In the genomic region with DNA sequence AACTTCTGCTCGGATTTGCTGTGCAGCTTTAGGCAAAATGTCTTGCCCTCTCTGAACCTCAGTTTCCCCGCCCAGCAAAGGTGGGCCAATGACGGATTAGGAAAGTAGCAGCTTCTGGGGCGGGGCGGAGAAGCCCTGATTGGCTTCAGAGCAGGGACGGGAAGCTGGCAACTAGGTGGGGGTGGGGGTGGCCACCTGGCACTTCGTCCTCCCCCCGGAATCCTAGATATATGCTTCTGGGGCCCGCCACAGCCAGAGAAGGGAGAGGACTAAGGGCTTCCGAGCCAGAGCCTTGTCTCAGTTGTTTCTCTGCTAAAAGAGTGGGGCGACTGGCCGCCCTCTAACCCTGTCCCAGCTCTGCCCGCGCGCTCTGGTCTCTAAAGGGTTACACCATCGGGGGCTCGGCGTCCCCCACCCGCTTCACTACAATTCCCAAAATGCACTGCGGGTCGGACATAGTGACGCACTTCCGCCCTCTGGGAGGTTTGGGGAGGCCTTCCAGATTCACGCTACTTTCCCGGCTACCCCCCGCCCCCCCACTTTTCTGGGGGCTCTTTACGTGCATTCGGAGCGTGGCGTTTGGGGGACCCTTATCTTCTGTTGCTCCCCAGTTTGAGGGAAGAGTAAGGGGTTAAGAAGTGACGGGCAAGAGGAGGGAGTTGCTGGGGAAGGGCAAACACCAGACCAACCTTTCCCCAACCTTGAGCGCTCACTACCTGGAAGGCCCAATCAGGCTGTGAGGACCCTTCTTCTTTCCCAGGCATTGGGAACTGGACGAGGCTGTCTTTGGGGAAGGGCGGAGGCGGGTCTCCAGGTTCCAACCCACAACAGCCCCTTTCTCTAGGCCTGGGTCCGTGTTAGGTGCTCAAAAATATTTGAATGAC, we compare ENCODE assay signal across 8 cellular contexts. TPM values are rescaled to one million over a fixed set of nuclear protein-coding genes. Genes with fewer than 3 reads are reported as not detected.
DNase-seq lines count a peak whose midpoint lies in the region; ATAC-seq and TF ChIP-seq lines count a peak whose summit lies in the region.

No MANE protein-coding gene starts in this region.

- H3K9ac ChIP-seq in SK-N-SH, result peak overlapping the region; percentile 77

- POLR2A ChIA-PET in SK-N-SH (lab: Yijun Ruan, JAX), result interaction anchor here (0.6 to 1.6 kb wide), 4 partner anchors 16 to 123 kb away, joined by 3 to 19 read pairs (median 5); partner anchors contain the start of genes MYPOP and SYMPK

- H3K27ac ChIP-seq in SK-N-SH (ENCODE audit: low read depth in 2 of 2, low read length in 1 of 2), result peak overlapping the region; percentile 78 to 92
- peak overlapping the region; percentile 87 for H3K27ac ChIP-seq in temporal lobe (ENCODE audit: low read depth, low read length)

- H3K4me3 Mint-ChIP-seq in HFFc6, result peak overlapping the region; percentile 97

- H3K27ac Mint-ChIP-seq in HFFc6, result peak overlapping the region; percentile 98
- H3K27ac Mint-ChIP-seq in activated naive CD4-positive, alpha-beta T cell treated with anti-CD3 and anti-CD28 coated beads, Interleukin-2, amount 50 U/mL, for 72 hours, result peak overlapping the region; percentile 86 to 95

- peaks cover 19% of the 10 kb centered on the region for H3F3A ChIP-seq in SK-N-SH (replicated peaks; ENCODE audit: insufficient read depth)

- peaks cover 29% of the 10 kb centered on the region for H3K79me2 ChIP-seq in SK-N-SH (ENCODE audit: insufficient read depth)

- H3K4me3 ChIP-seq in SK-N-SH (ENCODE audit: low read depth in 2 of 2, low read length in 1 of 2), result peak overlapping the region; percentile 72 to 81

- H3K36me3 Mint-ChIP-seq in HFFc6 (ENCODE audit: low read depth), result 0 out of 2 replicates have a peak, but pooled peaks cover 5% of the 10 kb centered on the region
- no peaks in the 10 kb centered on the region for H3K36me3 Mint-ChIP-seq in activated naive CD4-positive, alpha-beta T cell treated with anti-CD3 and anti-CD28 coated beads, Interleukin-2, amount 50 U/mL, for 72 hours

- H3K9me2 ChIP-seq in SK-N-SH, result no peaks in the 10 kb centered on the region

- H3K4me1 ChIP-seq in SK-N-SH (ENCODE audit: control insufficient read depth in 1 of 2, insufficient read depth in 2 of 2, low read depth in 1 of 2, low read length in 1 of 2), result peaks cover 3 to 39% of the 10 kb centered on the region in 2 experiments; a peak in 2 of 4 replicates

- no peak for TF ChIP-seq RAD21 in SK-N-SH (IDR thresholded peaks at IDR 0.05; ENCODE audit: low read length)

- WGBS in SK-N-SH (ENCODE audit: low lambda C conversion rate), result 2% methylated on average over 23 of the region's 36 CpGs

- H3K4me2 ChIP-seq in SK-N-SH, result peak overlapping the region; percentile 84

- no peaks in the 10 kb centered on the region; the same call in 1 of the 2 replicates for H3K27me3 Mint-ChIP-seq in HFFc6 (ENCODE audit: insufficient read depth)

- no peaks in the 10 kb centered on the region for H3K9me3 Mint-ChIP-seq in HFFc6
- H3K9me3 Mint-ChIP-seq in activated naive CD4-positive, alpha-beta T cell treated with anti-CD3 and anti-CD28 coated beads, Interleukin-2, amount 50 U/mL, for 72 hours, result no peaks in the 10 kb centered on the region

- TF ChIP-seq CTCF in HFFc6 (IDR thresholded peaks at IDR 0.05) (no peak), SK-N-SH (IDR thresholded peaks at IDR 0.05) (no peak), omental fat pad (IDR thresholded peaks at IDR 0.05) (no peak)

- ATAC-seq in activated naive CD4-positive, alpha-beta T cell treated with anti-CD3 and anti-CD28 coated beads, Interleukin-2, amount 50 U/mL, for 72 hours, result peak; percentile 85 to 87
- ATAC-seq in omental fat pad (ENCODE audit: low FRiP score), result peak; percentile 81

- DNase-seq in GF-D8 (lab: John Stamatoyannopoulos, UW), result peak; percentile 66
- peak; percentile 88 for DNase-seq in HFFc6
- peak; percentile 78 for DNase-seq in NCI-H1092 treated with DMSO at 0.1 percent for 48 hours (lab: John Stamatoyannopoulos, UW)
- peak; percentile 94 for DNase-seq in SK-N-SH
- peak; percentile 88 to 91 for DNase-seq in activated naive CD4-positive, alpha-beta T cell treated with anti-CD3 and anti-CD28 coated beads, Interleukin-2, amount 50 U/mL, for 72 hours (ENCODE audit: low spot score in 2 of 2)
- DNase-seq in glomerular visceral epithelial cell (ENCODE audit: extremely low spot score), result peak; percentile 88
- peak; percentile 85 for DNase-seq in omental fat pad (ENCODE audit: low spot score)

- CTCF ChIA-PET in SK-N-SH (lab: Yijun Ruan, JAX), result interaction anchor here (0.8 to 9.9 kb wide), 6 partner anchors 16 to 117 kb away, joined by 3 to 130 read pairs (median 8); partner anchors contain the start of genes FOXA3, MYPOP, RSPH6A and SYMPK

- peaks cover 14% of the 10 kb centered on the region for H3K4me1 Mint-ChIP-seq in HFFc6 (ENCODE audit: low read depth)

- peaks cover 3 to 27% of the 10 kb centered on the region in 2 experiments for H3K36me3 ChIP-seq in SK-N-SH (replicated peaks in 1 of 2; ENCODE audit: control insufficient read depth in 1 of 2, insufficient read depth in 2 of 2, low read length in 1 of 2)

- no peaks in the 10 kb centered on the region for H3K9me3 ChIP-seq in SK-N-SH

- TF ChIP-seq EP300 in SK-N-SH (IDR thresholded peaks at IDR 0.05; ENCODE audit: borderline replicate concordance in 1 of 2, low read depth in 1 of 2, low read length in 1 of 2), result no peak

- peak overlapping the region; percentile 75 for H2AFZ ChIP-seq in SK-N-SH (ENCODE audit: low read depth)

- H3K27me3 ChIP-seq in SK-N-SH (ENCODE audit: insufficient read depth), result no peaks in the 10 kb centered on the region

- peaks cover 33% of the 10 kb centered on the region for H4K20me1 ChIP-seq in SK-N-SH (ENCODE audit: insufficient read depth)

TF ChIP-seq in SK-N-SH, 30 proteins besides CTCF, POLR2A, EP300 and RAD21 (continues in another document):
- TF ChIP-seq PBX3 (IDR thresholded peaks at IDR 0.05) (peak; percentile 36; the same call in 1 of the 2 replicates), NRF1 (IDR thresholded peaks at IDR 0.05; ENCODE audit: low read depth, low read length) (no peak), MXI1 (IDR thresholded peaks at IDR 0.05; ENCODE audit: low read depth, low read length) (no peak), RXRA (IDR thresholded peaks at IDR 0.05; ENCODE audit: borderline replicate concordance, low read depth) (no peak), POLR2AphosphoS5 (IDR thresholded peaks at IDR 0.05; ENCODE audit: low read depth, low read length) (peak; percentile 71; the same call in 1 of the 2 replicates), GABPA (IDR thresholded peaks at IDR 0.05; ENCODE audit: low read depth) (peak; percentile 87), SMC3 (IDR thresholded peaks at IDR 0.05; ENCODE audit: low read depth, low read length) (no peak), RCOR1 (IDR thresholded peaks at IDR 0.05; ENCODE audit: low read length) (no peak)

RNA-seq across cellular contexts. Expression of gene IRF2BP1, which starts 0.7 kb away (rescaled TPM):
- 10 to 100 TPM; 19.3 to 25.0 (median 21.8) TPM for total RNA-seq in HFFc6 (2021; fragmentation: NEBNext Ultra II Directional; extraction: Animal tissue kit (Norgen Biotek cat#: 25700))
- 11.8 and 16.8 TPM in 2 replicates for polyA plus RNA-seq in SK-N-SH (2012; rRNA removed)
- 7.0 and 11.8 TPM in 2 replicates for polyA plus RNA-seq in SK-N-SH (2012; cell fraction: cytosol; rRNA removed)
- polyA plus RNA-seq in SK-N-SH (2012; cell fraction: nucleus; rRNA removed), result 12.2 and 14.1 TPM in 2 replicates
- 10 to 100 TPM; 14.9 to 15.6 TPM for total RNA-seq in activated naive CD4-positive, alpha-beta T cell treated with anti-CD3 and anti-CD28 coated beads, Interleukin-2, amount 50 U/mL, for 72 hours
- total RNA-seq in omental fat pad (10 to 100 TPM; 10.6 to 14.2 (median 11.2) TPM), temporal lobe (20.9 TPM)

RNA-seq across cellular contexts. Expression of gene MYPOP, which starts 15.7 kb away (rescaled TPM):
- 10 to 100 TPM; 10.2 to 11.2 (median 10.5) TPM for total RNA-seq in HFFc6 (2021; fragmentation: NEBNext Ultra II Directional; extraction: Animal tissue kit (Norgen Biotek cat#: 25700))
- polyA plus RNA-seq in SK-N-SH (2012; rRNA removed), result 2.8 and 5.1 TPM in 2 replicates
- polyA plus RNA-seq in SK-N-SH (2012; cell fraction: cytosol; rRNA removed), result 3.2 and 4.8 TPM in 2 replicates
- 11.0 and 16.2 TPM in 2 replicates for polyA plus RNA-seq in SK-N-SH (2012; cell fraction: nucleus; rRNA removed)
- 1 to 10 TPM; 8.3 to 9.1 TPM for total RNA-seq in activated naive CD4-positive, alpha-beta T cell treated with anti-CD3 and anti-CD28 coated beads, Interleukin-2, amount 50 U/mL, for 72 hours
- 1 to 10 TPM; 1.3 to 6.8 (median 2.6) TPM for total RNA-seq in omental fat pad
- total RNA-seq in temporal lobe, result 0.98 TPM

RNA-seq across cellular contexts. Expression of gene FOXA3, which starts 22.5 kb away (rescaled TPM):
- total RNA-seq in HFFc6 (2021; fragmentation: NEBNext Ultra II Directional; extraction: Animal tissue kit (Norgen Biotek cat#: 25700)), result not detected
- polyA plus RNA-seq in SK-N-SH (2012; rRNA removed), result 0.97 and 1.5 TPM in 2 replicates
- polyA plus RNA-seq in SK-N-SH (2012; cell fraction: cytosol; rRNA removed), result 0.91 and 1.0 TPM in 2 replicates
- polyA plus RNA-seq in SK-N-SH (2012; cell fraction: nucleus; rRNA removed), result 0.48 and 0.82 TPM in 2 replicates
- 1 to 10 TPM in 1 of 2 donors, under 1 TPM in 1; 0.46 to 1.3 TPM for total RNA-seq in activated naive CD4-positive, alpha-beta T cell treated with anti-CD3 and anti-CD28 coated beads, Interleukin-2, amount 50 U/mL, for 72 hours
- total RNA-seq in omental fat pad (under 1 TPM in 2 of 4 donors, not detected in 2; 0.38 to 0.79 TPM), temporal lobe (not detected)

RNA-seq across cellular contexts. Expression of gene SYMPK, which starts 23.7 kb away (rescaled TPM):
- total RNA-seq in HFFc6 (2021; fragmentation: NEBNext Ultra II Directional; extraction: Animal tissue kit (Norgen Biotek cat#: 25700)), result 10 to 100 TPM; 59.6 to 74.8 (median 66.0) TPM
- polyA plus RNA-seq in SK-N-SH (2012; rRNA removed), result 76.3 and 92.7 TPM in 2 replicates
- 31.3 and 45.6 TPM in 2 replicates for polyA plus RNA-seq in SK-N-SH (2012; cell fraction: cytosol; rRNA removed)
- 170 and 185 TPM in 2 replicates for polyA plus RNA-seq in SK-N-SH (2012; cell fraction: nucleus; rRNA removed)
- 100 to 1,000 TPM in 1 of 2 donors, 10 to 100 TPM in 1; 85.8 to 118 TPM for total RNA-seq in activated naive CD4-positive, alpha-beta T cell treated with anti-CD3 and anti-CD28 coated beads, Interleukin-2, amount 50 U/mL, for 72 hours
- total RNA-seq in omental fat pad (10 to 100 TPM; 17.3 to 35.2 (median 27.1) TPM), temporal lobe (21.4 TPM)

RNA-seq across cellular contexts. Expression of gene NANOS2, which starts 27.9 kb away (rescaled TPM):
- not detected for total RNA-seq in HFFc6 (2021; fragmentation: NEBNext Ultra II Directional; extraction: Animal tissue kit (Norgen Biotek cat#: 25700))
- not detected in 2 replicates for polyA plus RNA-seq in SK-N-SH (2012; rRNA removed)
- not detected in 2 replicates for polyA plus RNA-seq in SK-N-SH (2012; cell fraction: cytosol; rRNA removed)
- not detected in 2 replicates for polyA plus RNA-seq in SK-N-SH (2012; cell fraction: nucleus; rRNA removed)
- not detected for total RNA-seq in activated naive CD4-positive, alpha-beta T cell treated with anti-CD3 and anti-CD28 coated beads, Interleukin-2, amount 50 U/mL, for 72 hours
- total RNA-seq in omental fat pad (not detected), temporal lobe (not detected)

Comparison
In these comparisons a context has a peak if more than half of its experiments do, and no peak if none do; other contexts are left out.
1. Peak in every context shown above with its lines: DNase-seq, ATAC-seq, H3K4me3 ChIP-seq and H3K27ac ChIP-seq.